ENCODE assay signal across 20 cellular contexts in genomic region chr19:40254714-40255418, GRCh38. TPM values are rescaled to one million over a fixed set of nuclear protein-coding genes. Genes with fewer than 3 reads are reported as not detected.
DNase-seq lines count a peak whose midpoint lies in the region; ATAC-seq and TF ChIP-seq lines count a peak whose summit lies in the region.
"Had no signal": no experiment of that assay in that cellular context is flagged by ENCODE, and none has a peak within 500 bp of the region (broad histone marks: within the 10 kb centered on the region; RNA-seq: fewer than 3 reads in every experiment).

No MANE protein-coding gene starts in this region.

- H3K9me3 Mint-ChIP-seq in central memory CD8-positive, alpha-beta T cell: no peaks in the 10 kb centered on the region
- H3K9me3 Mint-ChIP-seq: CD14-positive monocyte had no signal

- H3K4me2 ChIP-seq in neuronal stem cell (ENCODE audit: insufficient read depth, low read length, poor library complexity, severe bottlenecking): no peak overlapping the region

- no peak overlapping the region for H3K18ac ChIP-seq in neuronal stem cell (ENCODE audit: low read length)

- H3K4me3 Mint-ChIP-seq in central memory CD8-positive, alpha-beta T cell: no peak overlapping the region
- H3K4me3 Mint-ChIP-seq: CD14-positive monocyte had no signal

- no peak overlapping the region for H4K91ac ChIP-seq in neuronal stem cell (ENCODE audit: low read depth, low read length, poor library complexity)

- H3K14ac ChIP-seq in neuronal stem cell (ENCODE audit: low read length): no peak overlapping the region

- no CpG with 5 or more reads among the region's 16 CpGs for WGBS in neuronal stem cell (ENCODE audit: extremely low coverage in 2 of 2, insufficient read length in 2 of 2, insufficient replicate concordance in 1 of 2), 2 donors

- H3K9me3 ChIP-seq in right atrium auricular region: no peaks in the 10 kb centered on the region
- H3K9me3 ChIP-seq in neuronal stem cell (replicated peaks in 1 of 2; ENCODE audit: control insufficient read depth in 2 of 2, insufficient read depth in 1 of 2, low read depth in 1 of 2, low read length in 2 of 2): no peaks in the 10 kb centered on the region
- H3K9me3 ChIP-seq in upper lobe of right lung: no peaks in the 10 kb centered on the region

- no peak overlapping the region for H2AK5ac ChIP-seq in neuronal stem cell (ENCODE audit: low read depth, low read length)

- in situ Hi-C loops in G401 (cut with HindIII; ENCODE audit: low sequenced_read_pairs): no loop called here

- no peak overlapping the region for H2AFZ ChIP-seq in neuronal stem cell (ENCODE audit: low read length)

- no peaks in the 10 kb centered on the region for H3K27me3 Mint-ChIP-seq in central memory CD8-positive, alpha-beta T cell

- H3K4me1 ChIP-seq in right atrium auricular region (peaks cover 0 to 24% of the 10 kb centered on the region in 2 donors), neuronal stem cell (ENCODE audit: control insufficient read depth in 2 of 2, insufficient read depth in 1 of 2, low read depth in 1 of 2, low read length in 2 of 2) (no peaks in the 10 kb centered on the region), upper lobe of right lung (no peaks in the 10 kb centered on the region)

- H3K79me1 ChIP-seq in neuronal stem cell (ENCODE audit: low read depth, low read length): peaks cover 5% of the 10 kb centered on the region

- H2BK5ac ChIP-seq in neuronal stem cell (ENCODE audit: low read length): no peak overlapping the region

- peaks cover 34% of the 10 kb centered on the region for H3K4me1 Mint-ChIP-seq in central memory CD8-positive, alpha-beta T cell
- H3K4me1 Mint-ChIP-seq: CD14-positive monocyte had no signal

- H2BK15ac ChIP-seq in neuronal stem cell (ENCODE audit: low read length): no peak overlapping the region

- peaks cover 31% of the 10 kb centered on the region for H3K36me3 Mint-ChIP-seq in central memory CD8-positive, alpha-beta T cell (ENCODE audit: insufficient read depth)

- H3K9ac ChIP-seq in neuronal stem cell (ENCODE audit: low read depth, low read length, poor library complexity): no peak overlapping the region

- no peak for TF ChIP-seq CTCF in right atrium auricular region (IDR thresholded peaks at IDR 0.05)
- TF ChIP-seq CTCF in upper lobe of right lung (IDR thresholded peaks at IDR 0.05): no peak

- H3K36me3 ChIP-seq in right atrium auricular region: peaks cover 27% of the 10 kb centered on the region
- H3K36me3 ChIP-seq in neuronal stem cell (replicated peaks in 1 of 2; ENCODE audit: control insufficient read depth in 2 of 2, insufficient read depth in 2 of 2, low read length in 2 of 2): peaks cover 27 to 69% of the 10 kb centered on the region in 2 donors
- H3K36me3 ChIP-seq in upper lobe of right lung: peaks cover 41% of the 10 kb centered on the region

- no peak overlapping the region for H4K8ac ChIP-seq in neuronal stem cell (ENCODE audit: low read depth, low read length)

- peak overlapping the region; percentile 73 for H3K27ac Mint-ChIP-seq in central memory CD8-positive, alpha-beta T cell (ENCODE audit: low read depth)

- no peak overlapping the region for H2BK12ac ChIP-seq in neuronal stem cell (ENCODE audit: low read length)

- H3K4ac ChIP-seq in neuronal stem cell (ENCODE audit: low read length): no peak overlapping the region

- no peak overlapping the region for H2BK120ac ChIP-seq in neuronal stem cell (ENCODE audit: low read depth, low read length)

- H3K27me3 ChIP-seq in right atrium auricular region (no peaks in the 10 kb centered on the region), neuronal stem cell (ENCODE audit: control insufficient read depth in 3 of 3, insufficient read depth in 3 of 3, low read depth in 1 of 3, low read length in 3 of 3) (no peaks in the 10 kb centered on the region), upper lobe of right lung (no peaks in the 10 kb centered on the region)

- intact Hi-C loops in Right ventricle myocardium superior (cut with DNase I) (no loop called here), upper lobe of right lung (cut with DNase I) (no loop called here)

- H3K27ac ChIP-seq in right atrium auricular region: no peak overlapping the region
- H3K27ac ChIP-seq in neuronal stem cell (replicated peaks; ENCODE audit: low read length): no peak overlapping the region
- no peak overlapping the region for H3K27ac ChIP-seq in upper lobe of right lung
- H3K27ac ChIP-seq: RWPE1 had no signal

- peak overlapping the region; percentile 59 for H3K23ac ChIP-seq in neuronal stem cell (ENCODE audit: low read depth, low read length, poor library complexity)

- DNase-seq in Right ventricle myocardium superior (peak; percentile 32), right atrium auricular region (ENCODE audit: low spot score) (no peak), neuronal stem cell (ENCODE audit: low spot score) (no peak), upper lobe of right lung (no peak), G401 (ENCODE audit: low spot score) (no peak)
- DNase-seq in central memory CD8-positive, alpha-beta T cell (ENCODE audit: low spot score in 2 of 2): no peak
- DNase-seq: DMS79, H7, IMR-90, Kasumi-1, NCI-H1105 treated with DMSO at 0.1 percent for 48 hours, NCI-H187 had no signal

- ATAC-seq in Right ventricle myocardium superior (ENCODE audit: poor library complexity): no peak
- ATAC-seq in central memory CD8-positive, alpha-beta T cell (replicated peaks; ENCODE audit: extremely low read depth, poor library complexity, severe bottlenecking): no peak
- peak; percentile 32 for ATAC-seq in upper lobe of right lung
- ATAC-seq in GM19035 (IDR thresholded peaks at IDR 0.05; ENCODE audit: unreplicated experiment): no peak
- no peak for ATAC-seq in HG03025 (IDR thresholded peaks at IDR 0.05; ENCODE audit: low FRiP score, unreplicated experiment)

- H3K4me3 ChIP-seq in right atrium auricular region (no peak overlapping the region), neuronal stem cell (ENCODE audit: low read length in 2 of 2) (no peak overlapping the region), upper lobe of right lung (no peak overlapping the region)

RNA-seq across cellular contexts. Expression of gene CCNP, which starts 28.4 kb away (rescaled TPM):
- total RNA-seq in Right ventricle myocardium superior: not detected
- not detected for total RNA-seq in right atrium auricular region
- polyA plus RNA-seq in neuronal stem cell (2013, experiment 1 of 2): 0.66 TPM
- 0.69 TPM for polyA plus RNA-seq in neuronal stem cell (2013, experiment 2 of 2)
- not detected for total RNA-seq in upper lobe of right lung
- total RNA-seq in G401 (2014; rRNA removed; shearing (Covaris generic)): not detected in 2 replicates
- total RNA-seq: A172 had no signal
- polyA plus RNA-seq: CD14-positive monocyte had no signal

RNA-seq across cellular contexts. Expression of gene AKT2, which starts 30.3 kb away (rescaled TPM):
- total RNA-seq in Right ventricle myocardium superior (126 TPM), right atrium auricular region (10 to 100 TPM; 63.3 to 76.7 TPM), upper lobe of right lung (103 TPM)
- polyA plus RNA-seq in neuronal stem cell (2013, experiment 1 of 2): 104 TPM
- polyA plus RNA-seq in neuronal stem cell (2013, experiment 2 of 2): 107 TPM
- 71.8 and 73.5 TPM in 2 replicates for total RNA-seq in G401 (2014; rRNA removed; shearing (Covaris generic))

RNA-seq across cellular contexts. Expression of gene TTC9B, which starts 36.7 kb away (rescaled TPM):
- total RNA-seq in Right ventricle myocardium superior (not detected), right atrium auricular region (not detected), upper lobe of right lung (not detected)
- not detected for polyA plus RNA-seq in neuronal stem cell (2013, experiment 1 of 2)
- not detected for polyA plus RNA-seq in neuronal stem cell (2013, experiment 2 of 2)
- not detected in 2 replicates for total RNA-seq in G401 (2014; rRNA removed; shearing (Covaris generic))
- total RNA-seq: A172, H7, IMR-90, NCI-H460, OCI-LY7, SK-MEL-5 had no signal
- polyA plus RNA-seq: CD14-positive monocyte, IMR-90 had no signal
